ENCODE assay signal across 12 cellular contexts in the genomic region with DNA sequence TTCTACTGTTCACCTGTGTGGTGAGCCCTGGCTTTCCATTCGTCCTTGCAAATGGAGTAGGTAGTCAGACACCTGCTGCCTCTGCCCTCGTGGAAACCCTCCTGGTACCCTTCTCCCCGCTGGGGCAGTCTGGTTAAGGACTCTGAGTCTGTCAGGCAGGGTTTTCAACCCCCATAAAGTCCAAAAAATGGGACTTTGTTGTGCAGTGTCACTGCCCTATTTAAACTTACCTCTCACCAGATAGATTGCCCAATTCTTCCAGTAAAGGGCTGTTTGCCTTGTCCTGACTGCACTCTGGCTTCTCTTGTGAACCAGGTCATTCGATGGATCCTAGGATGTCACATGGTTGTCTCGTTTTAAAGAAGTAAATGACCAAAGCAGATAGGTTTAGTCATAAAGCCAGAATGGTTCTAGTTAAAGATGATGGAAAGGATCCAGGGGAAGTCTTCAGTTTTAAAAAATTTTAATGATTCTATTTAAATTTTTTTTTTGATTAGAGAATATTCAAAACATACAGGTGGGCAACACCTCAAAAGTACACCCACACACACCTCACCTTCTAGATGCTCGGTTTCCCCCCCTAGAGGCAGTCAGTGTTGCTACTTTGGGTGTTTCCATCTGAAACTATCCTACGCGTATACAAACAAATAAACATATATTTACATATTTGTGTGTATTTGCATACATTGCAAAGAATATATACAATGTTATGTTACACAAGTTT. TPM values are rescaled to one million over a fixed set of nuclear protein-coding genes. Genes with fewer than 3 reads are reported as not detected.
DNase-seq lines count a peak whose midpoint lies in the region; ATAC-seq and TF ChIP-seq lines count a peak whose summit lies in the region.
"Had no signal": no experiment of that assay in that cellular context is flagged by ENCODE, and none has a peak within 500 bp of the region (broad histone marks: within the 10 kb centered on the region; RNA-seq: fewer than 3 reads in every experiment).

No MANE protein-coding gene starts in this region.

- no peaks in the 10 kb centered on the region for H3K9me3 ChIP-seq in CD8-positive, alpha-beta T cell (ENCODE audit: low read length)
- H3K9me3 ChIP-seq in HCT116 (ENCODE audit: control insufficient read depth in 1 of 2, insufficient read depth in 1 of 2, low read depth in 1 of 2, low read length in 2 of 2) (no peaks in the 10 kb centered on the region), OCI-LY3 (ENCODE audit: insufficient read depth, low read length) (no peaks in the 10 kb centered on the region)
- H3K9me3 ChIP-seq: A549, Peyer's patch had no signal

- RAD21 ChIA-PET in HCT116 (lab: Charles Lee; ENCODE audit: low non-redundant PET in 1 of 2, low total read pairs in 2 of 2, uncharacterized antibody in 2 of 2, unreplicated experiment in 2 of 2), result no interaction called here

- H3K9me2 ChIP-seq in HCT116 (ENCODE audit: insufficient read depth), result no peaks in the 10 kb centered on the region

- H3K27ac ChIP-seq in CD8-positive, alpha-beta T cell (ENCODE audit: low read depth, low read length), result no peak overlapping the region
- H3K27ac ChIP-seq in HCT116 (ENCODE audit: low read depth, low read length) (no peak overlapping the region), OCI-LY3 (ENCODE audit: low read length) (no peak overlapping the region)
- H3K27ac ChIP-seq: A549, Peyer's patch had no signal

- no peaks in the 10 kb centered on the region for H3K27me3 ChIP-seq in CD8-positive, alpha-beta T cell (ENCODE audit: insufficient read depth, low read length)
- H3K27me3 ChIP-seq in HCT116 (ENCODE audit: insufficient read depth, low read length) (0 out of 2 replicates have a peak, but pooled peaks cover 8% of the 10 kb centered on the region), OCI-LY3 (ENCODE audit: low read depth, low read length) (peaks cover 9% of the 10 kb centered on the region; the same call in 1 of the 2 replicates)
- H3K27me3 ChIP-seq: Peyer's patch had no signal

- CTCF ChIA-PET in CD8-positive, alpha-beta T cell (lab: Charles Lee), result interaction anchor here (0.6 to 2.3 kb wide), 21 partner anchors 7 to 460 kb away, joined by 3 to 6 read pairs (median 4); a partner anchor contains a TSS
- CTCF ChIA-PET in HCT116 (lab: Charles Lee), result interaction anchor here (0.6 to 1.0 kb wide), 7 partner anchors 9 to 232 kb away, joined by 3 to 6 read pairs (median 4); no protein-coding TSS in a partner anchor

- H3K36me3 Mint-ChIP-seq in CD8-positive, alpha-beta T cell, result peaks cover 3% of the 10 kb centered on the region
- peaks cover 71% of the 10 kb centered on the region for H3K36me3 Mint-ChIP-seq in dendritic cell treated with granulocyte-macrophage colony-stimulating factor and Interleukin-4, amounts not matched to agents 40 ng/mL and 50 ng/mL, for 4 days (ENCODE audit: low read depth)
- H3K36me3 Mint-ChIP-seq: IgD-negative memory B cell had no signal

- intact Hi-C loops in CD8-positive, alpha-beta T cell (cut with DNase I, micrococcal nuclease), result loop anchor here (2.0 to 5.0 kb wide), 2 partner anchors 209 to 333 kb away; no protein-coding TSS in a partner anchor
- intact Hi-C loops in HCT116 (cut with micrococcal nuclease), result loop anchor here (5.0 to 10.0 kb wide), 4 partner anchors 99 to 394 kb away; no protein-coding TSS in a partner anchor
- intact Hi-C loops in dendritic cell treated with granulocyte-macrophage colony-stimulating factor and Interleukin-4, amounts not matched to agents 40 ng/mL and 50 ng/mL, for 4 days (cut with micrococcal nuclease), result loop anchor here (2.0 to 10.0 kb wide), 2 partner anchors 23 to 207 kb away; a partner anchor contains a TSS

- H3K36me3 ChIP-seq in CD8-positive, alpha-beta T cell (ENCODE audit: insufficient read depth, low read length), result no peaks in the 10 kb centered on the region
- H3K36me3 ChIP-seq in HCT116 (ENCODE audit: control insufficient read depth in 1 of 2, insufficient read depth in 2 of 2, low read length in 2 of 2) (no peaks in the 10 kb centered on the region), OCI-LY3 (replicated peaks; ENCODE audit: low read depth, low read length) (no peaks in the 10 kb centered on the region)
- H3K36me3 ChIP-seq: Peyer's patch had no signal

- BruUV-seq in HCT116 (replicated peaks; lab: Mats Ljungman, UMichigan), result no TSS peak

- no peak overlapping the region for H3K4me3 ChIP-seq in CD8-positive, alpha-beta T cell (ENCODE audit: low read depth, low read length)
- H3K4me3 ChIP-seq in HCT116 (replicated peaks in 1 of 2; ENCODE audit: low read depth in 1 of 2, low read length in 2 of 2) (peak overlapping the region in 1 of 2 experiments; percentile 34; a peak in 1 of 4 replicates), OCI-LY3 (ENCODE audit: low read length) (peak overlapping the region; percentile 22; the same call in 1 of the 2 replicates)
- H3K4me3 ChIP-seq: A549, Peyer's patch had no signal

- H3K9ac ChIP-seq in HCT116 (ENCODE audit: low read length), result no peak overlapping the region
- peak overlapping the region; percentile 18; the same call in 1 of the 2 replicates for H3K9ac ChIP-seq in OCI-LY3 (ENCODE audit: low read length)

- H3K27me3 Mint-ChIP-seq in CD8-positive, alpha-beta T cell (ENCODE audit: low read depth), result peaks cover 1% of the 10 kb centered on the region
- H3K27me3 Mint-ChIP-seq in dendritic cell treated with granulocyte-macrophage colony-stimulating factor and Interleukin-4, amounts not matched to agents 40 ng/mL and 50 ng/mL, for 4 days, result no peaks in the 10 kb centered on the region

- DNase-seq in CD8-positive, alpha-beta T cell, result no peak
- DNase-seq in HCT116 (ENCODE audit: low read depth, low spot score), result peak; percentile 24
- DNase-seq in superior temporal gyrus (ENCODE audit: extremely low spot score), result no peak
- DNase-seq in T-helper 1 cell, result no peak

- H3K27ac Mint-ChIP-seq in CD8-positive, alpha-beta T cell, result no peak overlapping the region
- peak overlapping the region; percentile 18 for H3K27ac Mint-ChIP-seq in dendritic cell treated with granulocyte-macrophage colony-stimulating factor and Interleukin-4, amounts not matched to agents 40 ng/mL and 50 ng/mL, for 4 days
- H3K27ac Mint-ChIP-seq: H9, IgD-negative memory B cell had no signal

- no peak for TF ChIP-seq CTCF in CD8-positive, alpha-beta T cell (IDR thresholded peaks at IDR 0.05)
- no peak for TF ChIP-seq CTCF in HCT116 (IDR thresholded peaks at IDR 0.05 in 2 of 3, conservative IDR thresholded peaks at IDR 0.05 in 1 of 3; ENCODE audit: borderline replicate concordance in 1 of 3, insufficient read depth in 1 of 3, low read depth in 2 of 3, low read length in 2 of 3)
- no peak for TF ChIP-seq CTCF in OCI-LY3 (IDR thresholded peaks at IDR 0.05; ENCODE audit: low read depth, low read length)

- H3K9me3 Mint-ChIP-seq in CD8-positive, alpha-beta T cell, result peaks cover 10% of the 10 kb centered on the region
- peaks cover 20% of the 10 kb centered on the region for H3K9me3 Mint-ChIP-seq in dendritic cell treated with granulocyte-macrophage colony-stimulating factor and Interleukin-4, amounts not matched to agents 40 ng/mL and 50 ng/mL, for 4 days

- TF ChIP-seq POLR2A in HCT116 (IDR thresholded peaks at IDR 0.05; ENCODE audit: borderline replicate concordance, extremely low read depth, insufficient read depth, insufficient read length), result no peak

- no peaks in the 10 kb centered on the region for H4K20me1 ChIP-seq in HCT116 (ENCODE audit: insufficient read depth)
- H4K20me1 ChIP-seq in OCI-LY3 (ENCODE audit: insufficient read depth, low read length), result no peaks in the 10 kb centered on the region

- H2AFZ ChIP-seq in HCT116 (ENCODE audit: low read depth, low read length, poor library complexity, severe bottlenecking), result peak overlapping the region; percentile 79
- H2AFZ ChIP-seq in OCI-LY3 (ENCODE audit: low read depth, low read length), result no peak overlapping the region; the same call in 1 of the 2 replicates

- no peak overlapping the region for H3K4me3 Mint-ChIP-seq in CD8-positive, alpha-beta T cell
- H3K4me3 Mint-ChIP-seq in dendritic cell treated with granulocyte-macrophage colony-stimulating factor and Interleukin-4, amounts not matched to agents 40 ng/mL and 50 ng/mL, for 4 days, result peak overlapping the region; percentile 7
- H3K4me3 Mint-ChIP-seq: H9, IgD-negative memory B cell had no signal

- H3K4me1 ChIP-seq in CD8-positive, alpha-beta T cell (ENCODE audit: insufficient read depth, low read length), result peaks cover 2% of the 10 kb centered on the region
- H3K4me1 ChIP-seq in HCT116 (ENCODE audit: control insufficient read depth in 1 of 2, insufficient read depth in 2 of 2, low read length in 2 of 2) (peaks cover 0 to 4% of the 10 kb centered on the region in 2 experiments; a peak in 2 of 4 replicates), OCI-LY3 (ENCODE audit: low read length) (peaks cover 16% of the 10 kb centered on the region)
- H3K4me1 ChIP-seq: A549 had no signal

- peak overlapping the region; percentile 60 for H3K4me2 ChIP-seq in HCT116 (ENCODE audit: low read length)
- peak overlapping the region; percentile 50 for H3K4me2 ChIP-seq in OCI-LY3 (ENCODE audit: low read length)
- H3K4me2 ChIP-seq: A549 had no signal

- TF ChIP-seq RAD21 in HCT116 (IDR thresholded peaks at IDR 0.05; ENCODE audit: low read depth), result no peak

- POLR2A ChIA-PET in CD8-positive, alpha-beta T cell (lab: Charles Lee), result no interaction called here
- POLR2A ChIA-PET in HCT116 (lab: Charles Lee), result no interaction called here

- peaks cover 5% of the 10 kb centered on the region for H3K4me1 Mint-ChIP-seq in CD8-positive, alpha-beta T cell (ENCODE audit: low read depth)
- H3K4me1 Mint-ChIP-seq in dendritic cell treated with granulocyte-macrophage colony-stimulating factor and Interleukin-4, amounts not matched to agents 40 ng/mL and 50 ng/mL, for 4 days (ENCODE audit: low read depth), result peaks cover 63% of the 10 kb centered on the region
- H3K4me1 Mint-ChIP-seq: H9 had no signal

- peak; percentile 17 for ATAC-seq in CD8-positive, alpha-beta T cell
- peak; percentile 86 for ATAC-seq in HCT116
- ATAC-seq in HG02642 (IDR thresholded peaks at IDR 0.05; ENCODE audit: poor library complexity, unreplicated experiment), result no peak
- ATAC-seq in HG02623 (IDR thresholded peaks at IDR 0.05; ENCODE audit: unreplicated experiment), result no peak

- H3K79me2 ChIP-seq in HCT116 (ENCODE audit: insufficient read depth, low read length) (no peaks in the 10 kb centered on the region), OCI-LY3 (ENCODE audit: low read length) (no peaks in the 10 kb centered on the region)

TF ChIP-seq in HCT116, 20 proteins besides CTCF, POLR2A, EP300 and RAD21:
- peak; percentile 8; the same call in 1 of the 2 replicates for TF ChIP-seq SP1 (IDR thresholded peaks at IDR 0.05; ENCODE audit: low read depth)
- no peak for TF ChIP-seq YY1 (IDR thresholded peaks at IDR 0.05; ENCODE audit: extremely low read depth, insufficient replicate concordance, low read depth, low read length)

RNA-seq across cellular contexts. Expression of a gene that starts 22.0 kb away (rescaled TPM):
- not detected for total RNA-seq in CD8-positive, alpha-beta T cell
- total RNA-seq in HCT116 (2021; ENCODE audit: unreplicated experiment), result 0.42 TPM
- polyA plus RNA-seq in HCT116 (2012), result 0.10 and 0.14 TPM in 2 replicates

RNA-seq across cellular contexts. Expression of a gene that starts 22.4 kb away (rescaled TPM):
- total RNA-seq in CD8-positive, alpha-beta T cell, result under 1 TPM in 1 of 2 experiments, not detected in 1; 0.35 TPM
- total RNA-seq in HCT116 (2021; ENCODE audit: unreplicated experiment), result not detected
- polyA plus RNA-seq in HCT116 (2012), result not detected in 2 replicates
- total RNA-seq: H9 had no signal
- polyA plus RNA-seq: IgD-negative memory B cell had no signal

RNA-seq across cellular contexts. Expression of a gene that starts 41.0 kb away (rescaled TPM):
- total RNA-seq in CD8-positive, alpha-beta T cell, result 10 to 100 TPM; 23.5 to 24.1 TPM
- total RNA-seq in HCT116 (2021; ENCODE audit: unreplicated experiment), result 0.57 TPM
- not detected in 2 replicates for polyA plus RNA-seq in HCT116 (2012)
- total RNA-seq: H9 had no signal
- polyA plus RNA-seq: A549 had no signal

Comparison
In these comparisons a context has a peak if more than half of its experiments do, and no peak if none do; other contexts are left out.
1. ATAC-seq: peak in CD8-positive, alpha-beta T cell (single experiment) and HCT116 (single experiment); none in HG02642 (single experiment) and HG02623 (single experiment).
2. RNA of a gene that starts 41.0 kb away (total RNA-seq): 23.5 to 24.1 TPM in CD8-positive, alpha-beta T cell; 0.57 TPM in HCT116 (single experiment); every median in the first group is over 10 times any median in the second.